ENCODE assay signal across 8 cellular contexts in the genomic region with DNA sequence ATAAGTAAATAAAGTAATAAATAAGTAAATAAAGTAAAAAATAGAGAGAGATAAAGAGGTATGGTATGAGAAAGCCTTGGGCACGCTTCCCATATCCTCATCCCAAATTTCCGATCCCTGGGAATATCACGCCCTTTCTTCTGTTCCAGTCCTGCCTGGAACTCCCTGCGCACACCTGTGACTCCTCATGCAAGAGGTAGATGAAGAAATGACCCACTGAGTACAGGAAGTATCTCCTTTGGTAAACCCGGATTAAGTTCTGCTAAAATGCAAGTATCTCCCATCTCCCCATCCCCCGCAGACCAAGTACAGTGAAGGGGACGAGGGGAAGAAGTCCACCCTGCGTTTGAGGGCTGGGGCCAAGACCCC. TPM values are rescaled to one million over a fixed set of nuclear protein-coding genes. Genes with fewer than 3 reads are reported as not detected.
DNase-seq lines count a peak whose midpoint lies in the region; ATAC-seq, FAIRE-seq and TF ChIP-seq lines count a peak whose summit lies in the region.

No MANE protein-coding gene starts in this region.

- in situ Hi-C loops in HepG2 (cut with HindIII; ENCODE audit: extremely low pct_ligation_motif_present, low pct_unique_long_range_greater_than_20kb), result no loop called here

- H2AFZ ChIP-seq in HepG2 (ENCODE audit: low read length), result no peak overlapping the region

- 0 out of 2 replicates have a peak overlapping the region, but pooled peaks have one; percentile 96 for H3K9ac ChIP-seq in HepG2 (ENCODE audit: insufficient read depth, low read depth, low read length)

- H3K27me3 Mint-ChIP-seq in activated naive CD4-positive, alpha-beta T cell treated with anti-CD3 and anti-CD28 coated beads, Interleukin-2, amount 10 ng/mL, durations not matched to agents 7 days and 5 days, result no peaks in the 10 kb centered on the region
- H3K27me3 Mint-ChIP-seq in activated T-helper 2 cell treated with anti-CD3 and anti-CD28 coated beads, Interferon-gamma antibody, Interleukin-2, Interleukin-4, amounts not matched to agents 10 μg/mL and 5 μg/mL and 100 μg/mL, durations not matched to agents 14 hours and 24 hours and 36 hours (ENCODE audit: low read depth), result no peaks in the 10 kb centered on the region

- peak overlapping the region; percentile 87 for H3K4me2 ChIP-seq in HepG2 (ENCODE audit: low read depth, low read length)

- BruUV-seq in HepG2 (replicated peaks; lab: Mats Ljungman, UMichigan), result no TSS peak

- no peaks in the 10 kb centered on the region for H3K9me3 ChIP-seq in HepG2 (ENCODE audit: low read length)
- H3K9me3 ChIP-seq in upper lobe of left lung, result no peaks in the 10 kb centered on the region

- H3K4me3 ChIP-seq in HepG2 (replicated peaks in 1 of 3; ENCODE audit: insufficient read depth in 1 of 3, low read depth in 2 of 3, low read length in 3 of 3) (peak overlapping the region; percentile 14 to 92 (median 90)), upper lobe of left lung (peak overlapping the region in 3 of 4 donors; percentile 61 to 93 (median 87))

- peak overlapping the region; percentile 89 for H3K4me3 Mint-ChIP-seq in activated naive CD4-positive, alpha-beta T cell treated with anti-CD3 and anti-CD28 coated beads, Interleukin-2, amount 10 ng/mL, durations not matched to agents 7 days and 5 days
- peak overlapping the region; percentile 100 for H3K4me3 Mint-ChIP-seq in activated T-helper 2 cell treated with anti-CD3 and anti-CD28 coated beads, Interferon-gamma antibody, Interleukin-2, Interleukin-4, amounts not matched to agents 10 μg/mL and 5 μg/mL and 100 μg/mL, durations not matched to agents 14 hours and 24 hours and 36 hours (ENCODE audit: low read depth)

- no peaks in the 10 kb centered on the region; a peak in 1 of 5 replicates for H3K36me3 ChIP-seq in HepG2 (replicated peaks in 1 of 2; ENCODE audit: control insufficient read depth in 1 of 2, insufficient read depth in 2 of 2, low read length in 2 of 2)
- peaks cover 0 to 6% (median 0%) of the 10 kb centered on the region in 4 donors for H3K36me3 ChIP-seq in upper lobe of left lung

- POLR2A ChIA-PET in HepG2 (lab: Yijun Ruan, JAX), result interaction anchor here (0.7 to 1.8 kb wide), 12 partner anchors 13 to 333 kb away, joined by 3 to 16 read pairs (median 4); a partner anchor contains a TSS

- H3K36me3 Mint-ChIP-seq in activated naive CD4-positive, alpha-beta T cell treated with anti-CD3 and anti-CD28 coated beads, Interleukin-2, amount 10 ng/mL, durations not matched to agents 7 days and 5 days, result peaks cover 29% of the 10 kb centered on the region
- H3K36me3 Mint-ChIP-seq in activated T-helper 2 cell treated with anti-CD3 and anti-CD28 coated beads, Interferon-gamma antibody, Interleukin-2, Interleukin-4, amounts not matched to agents 10 μg/mL and 5 μg/mL and 100 μg/mL, durations not matched to agents 14 hours and 24 hours and 36 hours (ENCODE audit: low read depth), result peaks cover 31% of the 10 kb centered on the region

- no peak for TF ChIP-seq RAD21 in HepG2 (CRISPR knock-in tag; IDR thresholded peaks at IDR 0.05)

- H3K79me2 ChIP-seq in HepG2 (ENCODE audit: insufficient read depth, low read length), result peaks cover 36% of the 10 kb centered on the region

- TF ChIP-seq EP300 in HepG2 (IDR thresholded peaks at IDR 0.05; ENCODE audit: low read depth in 2 of 2, low read length in 2 of 2), result no peak
- TF ChIP-seq EP300 in HepG2 (CRISPR knock-in tag; IDR thresholded peaks at IDR 0.05; ENCODE audit: borderline replicate concordance), result no peak
- TF ChIP-seq EP300 in upper lobe of left lung (IDR thresholded peaks at IDR 0.05), result no peak

- WGBS in HepG2 (ENCODE audit: low lambda C conversion rate), result 27% methylated on average over 8 of the region's 8 CpGs
- 13 to 20% methylated on average over 8 of the region's 8 CpGs for WGBS in upper lobe of left lung, 2 donors

- peaks cover 1% of the 10 kb centered on the region for H3K9me3 Mint-ChIP-seq in activated naive CD4-positive, alpha-beta T cell treated with anti-CD3 and anti-CD28 coated beads, Interleukin-2, amount 10 ng/mL, durations not matched to agents 7 days and 5 days
- H3K9me3 Mint-ChIP-seq in activated T-helper 2 cell treated with anti-CD3 and anti-CD28 coated beads, Interferon-gamma antibody, Interleukin-2, Interleukin-4, amounts not matched to agents 10 μg/mL and 5 μg/mL and 100 μg/mL, durations not matched to agents 14 hours and 24 hours and 36 hours, result peaks cover 4% of the 10 kb centered on the region

- no peak overlapping the region for H3K27ac ChIP-seq in HepG2 (ENCODE audit: extremely low read length, insufficient read depth, low read length)
- peak overlapping the region; percentile 95 to 98 (median 98) for H3K27ac ChIP-seq in upper lobe of left lung

- FAIRE-seq in HepG2 (lab: Jason Lieb, UNC), result no peak

- peak overlapping the region; percentile 93 for H3K27ac Mint-ChIP-seq in activated naive CD4-positive, alpha-beta T cell treated with anti-CD3 and anti-CD28 coated beads, Interleukin-2, amount 10 ng/mL, durations not matched to agents 7 days and 5 days
- H3K27ac Mint-ChIP-seq in activated T-helper 2 cell treated with anti-CD3 and anti-CD28 coated beads, Interferon-gamma antibody, Interleukin-2, Interleukin-4, amounts not matched to agents 10 μg/mL and 5 μg/mL and 100 μg/mL, durations not matched to agents 14 hours and 24 hours and 36 hours, result peak overlapping the region; percentile 94

- DNase-seq in activated naive CD4-positive, alpha-beta T cell treated with anti-CD3 and anti-CD28 coated beads, Interleukin-2, amount 10 ng/mL, durations not matched to agents 7 days and 5 days, result no peak
- DNase-seq in activated naive CD4-positive, alpha-beta T cell treated with anti-CD3 and anti-CD28 coated beads, Interleukin-2, amount 50 U/mL, for 16 hours, result no peak
- no peak for DNase-seq in activated T-helper 2 cell treated with anti-CD3 and anti-CD28 coated beads, Interferon-gamma antibody, Interleukin-2, Interleukin-4, amounts not matched to agents 10 μg/mL and 5 μg/mL and 100 μg/mL, durations not matched to agents 14 hours and 24 hours and 36 hours (ENCODE audit: low spot score)
- DNase-seq in HepG2 (ENCODE audit: low spot score) (no peak), upper lobe of left lung (no peak), GM19238 (ENCODE audit: insufficient read length, low spot score) (no peak), NCI-H128 (lab: John Stamatoyannopoulos, UW; ENCODE audit: unreplicated experiment) (no peak)

- ATAC-seq in HepG2 (no peak), upper lobe of left lung (ENCODE audit: low FRiP score in 2 of 2) (no peak), GM21825 (IDR thresholded peaks at IDR 0.05; ENCODE audit: unreplicated experiment) (no peak)

- TF ChIP-seq POLR2A in HepG2 (IDR thresholded peaks at IDR 0.05; ENCODE audit: insufficient read depth in 1 of 2, low read depth in 2 of 2, low read length in 2 of 2) (no peak), upper lobe of left lung (IDR thresholded peaks at IDR 0.05) (no peak)

- no peaks in the 10 kb centered on the region for H4K20me1 ChIP-seq in HepG2 (ENCODE audit: insufficient read depth, low read length)

- H3K27me3 ChIP-seq in HepG2 (ENCODE audit: control insufficient read depth in 1 of 2, insufficient read depth in 2 of 2, low read length in 2 of 2) (no peaks in the 10 kb centered on the region; a peak in 1 of 5 replicates), upper lobe of left lung (no peaks in the 10 kb centered on the region)

- peaks cover 41% of the 10 kb centered on the region for H3K4me1 Mint-ChIP-seq in activated naive CD4-positive, alpha-beta T cell treated with anti-CD3 and anti-CD28 coated beads, Interleukin-2, amount 10 ng/mL, durations not matched to agents 7 days and 5 days
- peaks cover 24% of the 10 kb centered on the region for H3K4me1 Mint-ChIP-seq in activated T-helper 2 cell treated with anti-CD3 and anti-CD28 coated beads, Interferon-gamma antibody, Interleukin-2, Interleukin-4, amounts not matched to agents 10 μg/mL and 5 μg/mL and 100 μg/mL, durations not matched to agents 14 hours and 24 hours and 36 hours (ENCODE audit: low read depth)

- H3K4me1 ChIP-seq in HepG2 (ENCODE audit: insufficient read depth, low read length) (peaks cover 59% of the 10 kb centered on the region), upper lobe of left lung (peaks cover 22 to 32% (median 29%) of the 10 kb centered on the region in 4 donors)

- intact Hi-C loops in activated T-helper 2 cell treated with anti-CD3 and anti-CD28 coated beads, Interferon-gamma antibody, Interleukin-2, Interleukin-4, amounts not matched to agents 10 μg/mL and 5 μg/mL and 100 μg/mL, durations not matched to agents 14 hours and 24 hours and 36 hours (cut with micrococcal nuclease), result loop anchor here (2.0 to 5.0 kb wide), 4 partner anchors 22 to 240 kb away; a partner anchor contains a TSS
- intact Hi-C loops in HepG2 (cut with micrococcal nuclease; ENCODE audit: unreplicated experiment), result no loop called here

- CTCF ChIA-PET in activated naive CD4-positive, alpha-beta T cell treated with anti-CD3 and anti-CD28 coated beads, Interleukin-2, amount 10 ng/mL, durations not matched to agents 7 days and 5 days (lab: Charles Lee), result interaction anchor here (0.8 to 2.0 kb wide), 2 partner anchors 103 to 239 kb away, joined by 4 to 5 read pairs; no protein-coding TSS in a partner anchor
- CTCF ChIA-PET in HepG2 (lab: Yijun Ruan, JAX; ENCODE audit: low intra/inter-chr PET ratio, low total read pairs), result no interaction called here

- TF ChIP-seq CTCF in HepG2 (CRISPR knock-in tag; IDR thresholded peaks at IDR 0.05), result no peak
- no peak for TF ChIP-seq CTCF in upper lobe of left lung (IDR thresholded peaks at IDR 0.05)

RNA-seq across cellular contexts. Expression of a gene that starts 0.4 kb away (rescaled TPM):
- total RNA-seq in activated T-helper 2 cell treated with anti-CD3 and anti-CD28 coated beads, Interferon-gamma antibody, Interleukin-2, Interleukin-4, amounts not matched to agents 10 μg/mL and 5 μg/mL and 100 μg/mL, durations not matched to agents 14 hours and 24 hours and 36 hours, result 7.7 and 9.7 TPM in 2 replicates
- total RNA-seq in HepG2 (2016; rRNA removed; fragmentation: Illumina TruSeq; extraction: Trizol), result 10.2 and 16.6 TPM in 2 replicates
- total RNA-seq in HepG2 (2016; cell fraction: cytosol; rRNA removed; fragmentation: Illumina TruSeq; extraction: Trizol; ENCODE audit: low read depth), result 0.91 and 1.9 TPM in 2 replicates
- total RNA-seq in HepG2 (2016; cell fraction: insoluble cytoplasmic fraction; rRNA removed; fragmentation: Illumina TruSeq; extraction: Trizol), result 9.2 and 18.5 TPM in 2 replicates
- total RNA-seq in HepG2 (2016; cell fraction: membrane; rRNA removed; fragmentation: Illumina TruSeq; extraction: Trizol), result 4.5 and 5.0 TPM in 2 replicates
- 8.1 and 11.9 TPM in 2 replicates for total RNA-seq in HepG2 (2016; cell fraction: nucleus; rRNA removed; fragmentation: Illumina TruSeq; extraction: Trizol)
- 1.8 and 2.5 TPM in 2 replicates for polyA plus RNA-seq in HepG2 (2011; rRNA removed)
- polyA plus RNA-seq in HepG2 (2011; cell fraction: cytosol; rRNA removed), result 0.97 and 1.4 TPM in 2 replicates
- 1.2 and 1.5 TPM in 2 replicates for polyA plus RNA-seq in HepG2 (2011; cell fraction: nucleus; rRNA removed)
- 2.4 and 4.4 TPM in 2 replicates for polyA plus RNA-seq in HepG2 (2012)
- polyA plus RNA-seq in HepG2 (2016; cell fraction: cytosol; fragmentation: Illumina TruSeq; extraction: Trizol; ENCODE audit: low read depth), result 0.11 and 0.18 TPM in 2 replicates
- polyA plus RNA-seq in HepG2 (2016; cell fraction: insoluble cytoplasmic fraction; fragmentation: Illumina TruSeq; extraction: Trizol; ENCODE audit: low read depth), result 6.4 and 8.7 TPM in 2 replicates
- polyA plus RNA-seq in HepG2 (2016; cell fraction: membrane; fragmentation: Illumina TruSeq; extraction: Trizol; ENCODE audit: low read depth), result 0.77 and 0.81 TPM in 2 replicates
- 7.5 and 9.6 TPM in 2 replicates for polyA plus RNA-seq in HepG2 (2016; cell fraction: nucleus; fragmentation: Illumina TruSeq; extraction: Trizol; ENCODE audit: insufficient read depth, low read depth)
- 1.7 and 2.6 TPM in 2 replicates for polyA minus RNA-seq in HepG2 (2011; rRNA and poly(A)+ RNA removed; ENCODE audit: low replicate concordance)
- polyA minus RNA-seq in HepG2 (2011; cell fraction: cytosol; rRNA and poly(A)+ RNA removed), result 4.0 and 4.6 TPM in 2 replicates
- polyA minus RNA-seq in HepG2 (2011; cell fraction: nucleus; rRNA and poly(A)+ RNA removed), result 12.9 and 13.3 TPM in 2 replicates
- total RNA-seq in upper lobe of left lung, result 10 to 100 TPM in 2 of 6 donors, 1 to 10 TPM in 4; 5.7 to 15.2 (median 9.2) TPM

RNA-seq across cellular contexts. Expression of a gene that starts 6.0 kb away (rescaled TPM):
- 3.1 and 4.1 TPM in 2 replicates for total RNA-seq in activated T-helper 2 cell treated with anti-CD3 and anti-CD28 coated beads, Interferon-gamma antibody, Interleukin-2, Interleukin-4, amounts not matched to agents 10 μg/mL and 5 μg/mL and 100 μg/mL, durations not matched to agents 14 hours and 24 hours and 36 hours
- total RNA-seq in HepG2 (2016; rRNA removed; fragmentation: Illumina TruSeq; extraction: Trizol), result 12.2 and 17.7 TPM in 2 replicates
- 4.0 and 5.6 TPM in 2 replicates for total RNA-seq in HepG2 (2016; cell fraction: cytosol; rRNA removed; fragmentation: Illumina TruSeq; extraction: Trizol; ENCODE audit: low read depth)
- 12.8 and 16.1 TPM in 2 replicates for total RNA-seq in HepG2 (2016; cell fraction: insoluble cytoplasmic fraction; rRNA removed; fragmentation: Illumina TruSeq; extraction: Trizol)
- total RNA-seq in HepG2 (2016; cell fraction: membrane; rRNA removed; fragmentation: Illumina TruSeq; extraction: Trizol), result 8.5 and 10.2 TPM in 2 replicates
- 11.3 and 11.7 TPM in 2 replicates for total RNA-seq in HepG2 (2016; cell fraction: nucleus; rRNA removed; fragmentation: Illumina TruSeq; extraction: Trizol)
- 1.7 and 1.8 TPM in 2 replicates for polyA plus RNA-seq in HepG2 (2011; rRNA removed)
- 0.75 and 1.1 TPM in 2 replicates for polyA plus RNA-seq in HepG2 (2011; cell fraction: cytosol; rRNA removed)
- polyA plus RNA-seq in HepG2 (2011; cell fraction: nucleus; rRNA removed), result 0.80 and 1.6 TPM in 2 replicates
- 0.97 and 2.8 TPM in 2 replicates for polyA plus RNA-seq in HepG2 (2012)
- 0.83 and 0.84 TPM in 2 replicates for polyA plus RNA-seq in HepG2 (2016; cell fraction: cytosol; fragmentation: Illumina TruSeq; extraction: Trizol; ENCODE audit: low read depth)
- polyA plus RNA-seq in HepG2 (2016; cell fraction: insoluble cytoplasmic fraction; fragmentation: Illumina TruSeq; extraction: Trizol; ENCODE audit: low read depth), result 4.9 and 5.1 TPM in 2 replicates
- 0.44 and 2.1 TPM in 2 replicates for polyA plus RNA-seq in HepG2 (2016; cell fraction: membrane; fragmentation: Illumina TruSeq; extraction: Trizol; ENCODE audit: low read depth)
- polyA plus RNA-seq in HepG2 (2016; cell fraction: nucleus; fragmentation: Illumina TruSeq; extraction: Trizol; ENCODE audit: insufficient read depth, low read depth), result 6.4 and 8.2 TPM in 2 replicates
- 2.5 TPM in 1 of 2 replicates, not detected in the other for polyA minus RNA-seq in HepG2 (2011; rRNA and poly(A)+ RNA removed; ENCODE audit: low replicate concordance)
- 4.0 and 5.1 TPM in 2 replicates for polyA minus RNA-seq in HepG2 (2011; cell fraction: cytosol; rRNA and poly(A)+ RNA removed)
- polyA minus RNA-seq in HepG2 (2011; cell fraction: nucleus; rRNA and poly(A)+ RNA removed), result 6.4 and 11.6 TPM in 2 replicates
- 1 to 10 TPM; 3.0 to 9.8 (median 5.0) TPM for total RNA-seq in upper lobe of left lung

RNA-seq across cellular contexts. Expression of a gene that starts 22.3 kb away (rescaled TPM):
- total RNA-seq in activated T-helper 2 cell treated with anti-CD3 and anti-CD28 coated beads, Interferon-gamma antibody, Interleukin-2, Interleukin-4, amounts not matched to agents 10 μg/mL and 5 μg/mL and 100 μg/mL, durations not matched to agents 14 hours and 24 hours and 36 hours, result 4.1 and 4.3 TPM in 2 replicates
- total RNA-seq in HepG2 (2016; rRNA removed; fragmentation: Illumina TruSeq; extraction: Trizol), result 8.0 and 9.7 TPM in 2 replicates
- 2.7 and 3.1 TPM in 2 replicates for total RNA-seq in HepG2 (2016; cell fraction: cytosol; rRNA removed; fragmentation: Illumina TruSeq; extraction: Trizol; ENCODE audit: low read depth)
- total RNA-seq in HepG2 (2016; cell fraction: insoluble cytoplasmic fraction; rRNA removed; fragmentation: Illumina TruSeq; extraction: Trizol), result 5.1 and 6.9 TPM in 2 replicates
- 3.9 and 4.1 TPM in 2 replicates for total RNA-seq in HepG2 (2016; cell fraction: membrane; rRNA removed; fragmentation: Illumina TruSeq; extraction: Trizol)
- 8.4 and 11.2 TPM in 2 replicates for total RNA-seq in HepG2 (2016; cell fraction: nucleus; rRNA removed; fragmentation: Illumina TruSeq; extraction: Trizol)
- 1.6 and 2.1 TPM in 2 replicates for polyA plus RNA-seq in HepG2 (2011; rRNA removed)
- 0.81 and 1.1 TPM in 2 replicates for polyA plus RNA-seq in HepG2 (2011; cell fraction: cytosol; rRNA removed)
- 1.2 and 2.1 TPM in 2 replicates for polyA plus RNA-seq in HepG2 (2011; cell fraction: nucleus; rRNA removed)
- 0.87 and 2.7 TPM in 2 replicates for polyA plus RNA-seq in HepG2 (2012)
- 1.1 and 1.2 TPM in 2 replicates for polyA plus RNA-seq in HepG2 (2016; cell fraction: cytosol; fragmentation: Illumina TruSeq; extraction: Trizol; ENCODE audit: low read depth)
- polyA plus RNA-seq in HepG2 (2016; cell fraction: insoluble cytoplasmic fraction; fragmentation: Illumina TruSeq; extraction: Trizol; ENCODE audit: low read depth), result 3.1 and 3.2 TPM in 2 replicates
- 0.98 and 1.8 TPM in 2 replicates for polyA plus RNA-seq in HepG2 (2016; cell fraction: membrane; fragmentation: Illumina TruSeq; extraction: Trizol; ENCODE audit: low read depth)
- polyA plus RNA-seq in HepG2 (2016; cell fraction: nucleus; fragmentation: Illumina TruSeq; extraction: Trizol; ENCODE audit: insufficient read depth, low read depth), result 1.9 and 6.8 TPM in 2 replicates
- 0.44 and 2.9 TPM in 2 replicates for polyA minus RNA-seq in HepG2 (2011; rRNA and poly(A)+ RNA removed; ENCODE audit: low replicate concordance)
- polyA minus RNA-seq in HepG2 (2011; cell fraction: cytosol; rRNA and poly(A)+ RNA removed), result 3.0 and 3.2 TPM in 2 replicates
- 5.0 and 6.2 TPM in 2 replicates for polyA minus RNA-seq in HepG2 (2011; cell fraction: nucleus; rRNA and poly(A)+ RNA removed)
- 1 to 10 TPM in 5 of 6 donors, not detected in 1; 1.9 to 5.4 (median 4.1) TPM for total RNA-seq in upper lobe of left lung
